ENCODE assay signal across 13 cellular contexts in genomic region chr6:81727876-81728517, GRCh38. TPM values are rescaled to one million over a fixed set of nuclear protein-coding genes. Genes with fewer than 3 reads are reported as not detected.
A peak's percentile ranks its signal among the peaks of the same experiment; 100 is the strongest.
DNase-seq lines count a peak whose midpoint lies in the region; ATAC-seq, FAIRE-seq and TF ChIP-seq lines count a peak whose summit lies in the region.
"Had no signal": no experiment of that assay in that cellular context is flagged by ENCODE, and none has a peak within 500 bp of the region (broad histone marks: within the 10 kb centered on the region; RNA-seq: fewer than 3 reads in every experiment).

No MANE protein-coding gene starts in this region.

- SMC1A ChIA-PET in GM12878 (lab: Charles Lee; ENCODE audit: uncharacterized antibody, unreplicated experiment): interaction anchor here (0.5 to 2.6 kb wide), 13 partner anchors 8 to 404 kb away, joined by 3 to 10 read pairs (median 3); partner anchors contain the start of gene TENT5A

- H3K27ac Mint-ChIP-seq in Calu3 (ENCODE audit: unreplicated experiment): no peak overlapping the region

- no peaks in the 10 kb centered on the region for H3K27me3 Mint-ChIP-seq in Calu3 (ENCODE audit: unreplicated experiment)

- no peaks in the 10 kb centered on the region for H3K4me1 ChIP-seq in GM12878 (ENCODE audit: control insufficient read depth, insufficient read depth, low read length)
- H3K4me1 ChIP-seq: psoas muscle, uterus had no signal

- H3K9me3 Mint-ChIP-seq in Calu3 (ENCODE audit: low read depth, unreplicated experiment): no peaks in the 10 kb centered on the region

- ATAC-seq in HG03060 (IDR thresholded peaks at IDR 0.05; ENCODE audit: low read depth, unreplicated experiment): peak; percentile 78
- peak; percentile 84 for ATAC-seq in GM12878
- no peak for ATAC-seq in HG02884 (IDR thresholded peaks at IDR 0.05; ENCODE audit: unreplicated experiment)
- no peak for ATAC-seq in HG03460 (IDR thresholded peaks at IDR 0.05; ENCODE audit: unreplicated experiment)
- no peak for ATAC-seq in GM21723 (IDR thresholded peaks at IDR 0.05; ENCODE audit: unreplicated experiment)
- ATAC-seq: heart left ventricle had no signal

- WGBS in GM12878 (ENCODE audit: insufficient coverage, insufficient replicate concordance, low lambda C conversion rate, missing lambda C conversion rate): 24% methylated on average over 8 of the region's 8 CpGs

- H3K36me3 Mint-ChIP-seq in Calu3 (ENCODE audit: insufficient read depth, unreplicated experiment): no peaks in the 10 kb centered on the region

- TF ChIP-seq CTCF in Calu3 (IDR thresholded peaks at IDR 0.05; ENCODE audit: unreplicated experiment) (no peak), GM12878 (IDR thresholded peaks at IDR 0.05 in 2 of 3, conservative IDR thresholded peaks at IDR 0.05 in 1 of 3; ENCODE audit: control insufficient read depth in 2 of 3, extremely low read depth in 1 of 3, insufficient read depth in 1 of 3, low read depth in 3 of 3, low read length in 3 of 3) (no peak)

- H3K79me2 ChIP-seq in GM12878 (ENCODE audit: control insufficient read depth, insufficient read depth, low read length): no peaks in the 10 kb centered on the region

- RAD21 ChIA-PET in GM12878 (lab: Charles Lee; ENCODE audit: unreplicated experiment): interaction anchor here (0.8 to 3.0 kb wide), 8 partner anchors 12 to 313 kb away, joined by 3 to 11 read pairs (median 4); partner anchors contain the start of gene TENT5A

- H3K9me3 ChIP-seq in GM12878 (replicated peaks; ENCODE audit: control insufficient read depth, insufficient read depth, low read length): no peaks in the 10 kb centered on the region
- H3K9me3 ChIP-seq: heart left ventricle, psoas muscle, uterus had no signal

- no peak overlapping the region for H3K4me3 ChIP-seq in GM12878
- H3K4me3 ChIP-seq: heart left ventricle, psoas muscle, uterus had no signal

- H3K4me2 ChIP-seq in GM12878 (ENCODE audit: control insufficient read depth, insufficient read depth): peak overlapping the region; percentile 22; the same call in 1 of the 2 replicates

- no TSS peak for BruUV-seq in Calu3 (replicated peaks; lab: Mats Ljungman, UMichigan)
- no TSS peak for BruUV-seq in GM12878 (replicated peaks; lab: Mats Ljungman, UMichigan)

- H3K27ac ChIP-seq in GM12878 (ENCODE audit: control insufficient read depth, insufficient read depth): no peak overlapping the region
- H3K27ac ChIP-seq: psoas muscle, uterus had no signal

- no peak for TF ChIP-seq POLR2A in GM12878 (IDR thresholded peaks at IDR 0.05; ENCODE audit: low read depth, low read length)

- DNase-seq in Calu3 (no peak), GM18507 (ENCODE audit: extremely low spot score, insufficient read length, low read depth) (no peak), GM12878 (ENCODE audit: low read depth, low spot score) (peak; percentile 20)
- DNase-seq: erythroblast, heart left ventricle, NCI-H2029 treated with DMSO at 0.1 percent for 48 hours, psoas muscle, SIG-M5, uterus had no signal

- TF ChIP-seq RAD21 in GM12878 (IDR thresholded peaks at IDR 0.05; ENCODE audit: insufficient read depth, low read depth, low read length): no peak

- FAIRE-seq in GM18507 (lab: Jason Lieb, UNC): peak; percentile 60
- no peak for FAIRE-seq in GM12878 (lab: Jason Lieb, UNC)

- intact Hi-C loops in Calu3 (cut with micrococcal nuclease; ENCODE audit: unreplicated experiment) (no loop called here), GM12878 (cut with micrococcal nuclease; ENCODE audit: unreplicated experiment) (no loop called here)

- peaks cover 11% of the 10 kb centered on the region for H3K4me1 Mint-ChIP-seq in Calu3 (ENCODE audit: low read depth, unreplicated experiment)

- in situ Hi-C loops in GM12878 (cut with MboI): no loop called here

- TF ChIP-seq EP300 in GM12878 (IDR thresholded peaks at IDR 0.05; ENCODE audit: borderline replicate concordance in 1 of 2, control insufficient read depth in 1 of 2, low read depth in 2 of 2, low read length in 2 of 2): no peak

- no peak overlapping the region for H3K9ac ChIP-seq in GM12878 (ENCODE audit: control insufficient read depth, insufficient read depth, low read length)

- H2AFZ ChIP-seq in GM12878 (ENCODE audit: control insufficient read depth, low read depth, low read length): no peak overlapping the region

- H3K36me3 ChIP-seq in GM12878 (ENCODE audit: control insufficient read depth in 2 of 2, insufficient read depth in 2 of 2, low read length in 1 of 2): no peaks in the 10 kb centered on the region
- H3K36me3 ChIP-seq: heart left ventricle, uterus had no signal

- no peaks in the 10 kb centered on the region for H3K27me3 ChIP-seq in GM12878 (replicated peaks in 1 of 2; ENCODE audit: control insufficient read depth in 2 of 2, insufficient read depth in 2 of 2, low read length in 1 of 2)
- H3K27me3 ChIP-seq: heart left ventricle, uterus had no signal

- POLR2A ChIA-PET in GM12878 (lab: Charles Lee): interaction anchor here (0.6 to 1.7 kb wide), 4 partner anchors 9 to 188 kb away, joined by 3 to 6 read pairs (median 3); no protein-coding TSS in a partner anchor

- CTCF ChIA-PET in Calu3 (lab: Charles Lee): no interaction called here
- CTCF ChIA-PET in GM12878 (lab: Yijun Ruan, JAX): interaction anchor here (0.6 to 1.3 kb wide), 6 partner anchors 9 to 789 kb away, joined by 3 to 4 read pairs (median 3); partner anchors contain the start of gene TENT5A

- H3K4me3 Mint-ChIP-seq in Calu3 (ENCODE audit: low read depth, unreplicated experiment): peak overlapping the region; percentile 6

- no peaks in the 10 kb centered on the region for H4K20me1 ChIP-seq in GM12878 (ENCODE audit: control insufficient read depth, insufficient read depth)

TF ChIP-seq in GM12878, 131 proteins besides CTCF, POLR2A, EP300 and RAD21 (continues in another document):
- TF ChIP-seq MTA2 (IDR thresholded peaks at IDR 0.05; ENCODE audit: low read depth) (peak; percentile 69), BACH1 (IDR thresholded peaks at IDR 0.05; ENCODE audit: borderline replicate concordance) (no peak), YBX1 (IDR thresholded peaks at IDR 0.05) (no peak), BMI1 (IDR thresholded peaks at IDR 0.05; ENCODE audit: borderline replicate concordance) (peak; percentile 49; the same call in 1 of the 2 replicates), KLF5 (IDR thresholded peaks at IDR 0.05; ENCODE audit: partially characterized antibody) (no peak), BRCA1 (IDR thresholded peaks at IDR 0.05; ENCODE audit: low read depth, low read length) (no peak), ATF7 (IDR thresholded peaks at IDR 0.05; ENCODE audit: low read depth) (peak; percentile 77)
- TF ChIP-seq, protein P1, sequence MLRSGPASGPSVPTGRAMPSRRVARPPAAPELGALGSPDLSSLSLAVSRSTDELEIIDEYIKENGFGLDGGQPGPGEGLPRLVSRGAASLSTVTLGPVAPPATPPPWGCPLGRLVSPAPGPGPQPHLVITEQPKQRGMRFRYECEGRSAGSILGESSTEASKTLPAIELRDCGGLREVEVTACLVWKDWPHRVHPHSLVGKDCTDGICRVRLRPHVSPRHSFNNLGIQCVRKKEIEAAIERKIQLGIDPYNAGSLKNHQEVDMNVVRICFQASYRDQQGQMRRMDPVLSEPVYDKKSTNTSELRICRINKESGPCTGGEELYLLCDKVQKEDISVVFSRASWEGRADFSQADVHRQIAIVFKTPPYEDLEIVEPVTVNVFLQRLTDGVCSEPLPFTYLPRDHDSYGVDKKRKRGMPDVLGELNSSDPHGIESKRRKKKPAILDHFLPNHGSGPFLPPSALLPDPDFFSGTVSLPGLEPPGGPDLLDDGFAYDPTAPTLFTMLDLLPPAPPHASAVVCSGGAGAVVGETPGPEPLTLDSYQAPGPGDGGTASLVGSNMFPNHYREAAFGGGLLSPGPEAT (IDR thresholded peaks at IDR 0.05; ENCODE audit: low read depth): peak; percentile 64; the same call in 1 of the 2 replicates

RNA-seq across cellular contexts. Expression of gene TENT5A, which starts 24.5 kb away (rescaled TPM):
- total RNA-seq in Calu3 (2022): 9.7 and 17.4 TPM in 2 replicates
- 1.1 and 1.9 TPM in 2 replicates for total RNA-seq in GM12878 (2013; cell fraction: nucleolus; rRNA removed)
- 0.51 and 0.54 TPM in 2 replicates for total RNA-seq in GM12878 (2014; rRNA removed)
- 0.49 and 0.60 TPM in 2 replicates for total RNA-seq in GM12878 (2014; rRNA removed; fragmentation: Illumina TruSeq; extraction: Trizol)
- 0.41 and 0.48 TPM in 2 replicates for total RNA-seq in GM12878 (2021)
- 0.39 TPM for polyA plus RNA-seq in GM12878 (2011; ENCODE audit: low read depth)
- polyA plus RNA-seq in GM12878 (2011; rRNA removed): 9.6 and 12.2 TPM in 2 replicates
- polyA plus RNA-seq in GM12878 (2011; cell fraction: cytosol; rRNA removed): 4.1 and 5.5 TPM in 2 replicates
- 9.5 and 10.9 TPM in 2 replicates for polyA plus RNA-seq in GM12878 (2011; cell fraction: nucleus; rRNA removed)
- polyA plus RNA-seq in GM12878 (2012): 0.58 and 1.0 TPM in 2 replicates
- 0.57 and 1.3 TPM in 2 replicates for polyA plus RNA-seq in GM12878 (2014; fragmentation: Illumina TruSeq; extraction: Trizol)
- polyA plus RNA-seq in GM12878 (2014; fragmentation: Nextera tagmentation; extraction: Ambion mirVana): under 1 TPM; 0.40 to 0.53 TPM
- 0.27 and 0.63 TPM in 2 replicates for polyA plus RNA-seq in GM12878 (2014; rRNA removed)
- under 1 TPM; 0.25 to 0.47 TPM for polyA plus RNA-seq in GM12878 (2016; fragmentation: Nextera tagmentation; extraction: Ambion mirVana)
- polyA minus RNA-seq in GM12878 (2011; rRNA and poly(A)+ RNA removed): 7.7 and 8.0 TPM in 2 replicates
- 4.1 and 8.2 TPM in 2 replicates for polyA minus RNA-seq in GM12878 (2011; cell fraction: cytosol; rRNA and poly(A)+ RNA removed)
- polyA minus RNA-seq in GM12878 (2011; cell fraction: nucleus; rRNA and poly(A)+ RNA removed): 7.5 and 8.5 TPM in 2 replicates

Comparison
In these comparisons a context has a peak if more than half of its experiments do, and no peak if none do; other contexts are left out.
1. ATAC-seq: peak in HG03060 (single experiment) and GM12878 (single experiment); none in HG02884 (single experiment), HG03460 (single experiment) and GM21723 (single experiment).